In genomic region chr18:55735969-55736368, GRCh38 we compare ENCODE assay signal across 15 cellular contexts.
DNase-seq lines count a peak whose midpoint lies in the region; TF ChIP-seq lines count a peak whose summit lies in the region.
"Had no signal": no experiment of that assay in that cellular context is flagged by ENCODE, and none has a peak within 500 bp of the region (broad histone marks: within the 10 kb centered on the region; RNA-seq: fewer than 3 reads in every experiment).

No MANE protein-coding gene starts in this region.

- H3K9ac ChIP-seq in MM.1S (ENCODE audit: low read length) (no peak overlapping the region), neural cell (ENCODE audit: low read length) (no peak overlapping the region)

- TF ChIP-seq RAD21 in neural cell (conservative IDR thresholded peaks at IDR 0.05): no peak

- no peaks in the 10 kb centered on the region for H3K4me1 ChIP-seq in MM.1S (ENCODE audit: low read length)
- H3K4me1 ChIP-seq: HAP-1 had no signal

- no peaks in the 10 kb centered on the region for H3K79me2 ChIP-seq in MM.1S (ENCODE audit: low read length)
- H3K79me2 ChIP-seq in neural cell (replicated peaks; ENCODE audit: insufficient read depth, low read length): no peaks in the 10 kb centered on the region

- H3K9me2 ChIP-seq in MM.1S (replicated peaks; ENCODE audit: insufficient read depth, low read length) (no peaks in the 10 kb centered on the region), neural cell (ENCODE audit: insufficient read depth, low read length) (no peaks in the 10 kb centered on the region)

- H3K9me3 ChIP-seq in MM.1S (replicated peaks; ENCODE audit: insufficient read depth, low read length) (no peaks in the 10 kb centered on the region), neural cell (ENCODE audit: low read length) (no peaks in the 10 kb centered on the region)
- H3K9me3 ChIP-seq: HAP-1 had no signal

- DNase-seq in MM.1S (no peak), SK-N-DZ (ENCODE audit: low spot score) (peak; percentile 91), T-helper 2 cell (no peak), SHP77 treated with DMSO at 0.1 percent for 48 hours (lab: John Stamatoyannopoulos, UW) (no peak), iPS-NIHi11 (ENCODE audit: low spot score) (no peak)
- DNase-seq: C1 segment of cervical spinal cord; Calu3; CD4-positive, alpha-beta memory T cell; COR-L47; DMS53; DMS79 treated with DMSO at 0.1 percent for 48 hours; GOT3; HFFc6 had no signal

- H3K27ac ChIP-seq in MM.1S (ENCODE audit: low read length): no peak overlapping the region
- H3K27ac ChIP-seq in neural cell (ENCODE audit: low read length): no peak overlapping the region

- peak; percentile 91 for TF ChIP-seq EP300 in neural cell (conservative IDR thresholded peaks at IDR 0.05; ENCODE audit: poor library complexity, severe bottlenecking)

- H3F3A ChIP-seq in MM.1S (ENCODE audit: insufficient read depth, low read length): no peaks in the 10 kb centered on the region
- H3F3A ChIP-seq in neural cell (ENCODE audit: insufficient read depth, low read length, poor library complexity, severe bottlenecking): no peaks in the 10 kb centered on the region

- H3K4me3 ChIP-seq in MM.1S (ENCODE audit: low read length) (no peak overlapping the region), neural cell (ENCODE audit: low read length) (no peak overlapping the region)
- H3K4me3 ChIP-seq: HAP-1 had no signal

- H3K4me2 ChIP-seq in MM.1S (ENCODE audit: low read depth, low read length) (no peak overlapping the region), neural cell (ENCODE audit: low read length) (no peak overlapping the region)

- TF ChIP-seq CTCF in MM.1S (IDR thresholded peaks at IDR 0.05; ENCODE audit: low read length): no peak
- no peak for TF ChIP-seq CTCF in neural cell (IDR thresholded peaks at IDR 0.05; ENCODE audit: poor library complexity, severe bottlenecking)

- H3K36me3 ChIP-seq in MM.1S (replicated peaks; ENCODE audit: insufficient read depth, low read length) (no peaks in the 10 kb centered on the region), neural cell (ENCODE audit: insufficient read depth, low read length) (no peaks in the 10 kb centered on the region)
- H3K36me3 ChIP-seq: HAP-1 had no signal

- H3K27me3 ChIP-seq in MM.1S (replicated peaks; ENCODE audit: insufficient read depth, low read length) (no peaks in the 10 kb centered on the region), neural cell (ENCODE audit: insufficient read depth, low read depth, low read length) (no peaks in the 10 kb centered on the region)

- H4K20me1 ChIP-seq in MM.1S (ENCODE audit: insufficient read depth, low read length) (no peaks in the 10 kb centered on the region), neural cell (ENCODE audit: insufficient read depth) (no peaks in the 10 kb centered on the region)

- H2AFZ ChIP-seq in MM.1S (ENCODE audit: low read length): peak overlapping the region; percentile 60; the same call in 1 of the 2 replicates
- H2AFZ ChIP-seq in neural cell (ENCODE audit: low read depth, low read length): no peak overlapping the region

TF ChIP-seq in neural cell, 6 proteins besides CTCF, POLR2A, EP300 and RAD21:
- TF ChIP-seq EZH2 (IDR thresholded peaks at IDR 0.05; ENCODE audit: borderline replicate concordance, insufficient read depth, low read length, poor library complexity, severe bottlenecking) (no peak), POLR2AphosphoS5 (IDR thresholded peaks at IDR 0.05) (peak; percentile 97)
